20 cellular contexts compared by ENCODE assay signal in the genomic region with DNA sequence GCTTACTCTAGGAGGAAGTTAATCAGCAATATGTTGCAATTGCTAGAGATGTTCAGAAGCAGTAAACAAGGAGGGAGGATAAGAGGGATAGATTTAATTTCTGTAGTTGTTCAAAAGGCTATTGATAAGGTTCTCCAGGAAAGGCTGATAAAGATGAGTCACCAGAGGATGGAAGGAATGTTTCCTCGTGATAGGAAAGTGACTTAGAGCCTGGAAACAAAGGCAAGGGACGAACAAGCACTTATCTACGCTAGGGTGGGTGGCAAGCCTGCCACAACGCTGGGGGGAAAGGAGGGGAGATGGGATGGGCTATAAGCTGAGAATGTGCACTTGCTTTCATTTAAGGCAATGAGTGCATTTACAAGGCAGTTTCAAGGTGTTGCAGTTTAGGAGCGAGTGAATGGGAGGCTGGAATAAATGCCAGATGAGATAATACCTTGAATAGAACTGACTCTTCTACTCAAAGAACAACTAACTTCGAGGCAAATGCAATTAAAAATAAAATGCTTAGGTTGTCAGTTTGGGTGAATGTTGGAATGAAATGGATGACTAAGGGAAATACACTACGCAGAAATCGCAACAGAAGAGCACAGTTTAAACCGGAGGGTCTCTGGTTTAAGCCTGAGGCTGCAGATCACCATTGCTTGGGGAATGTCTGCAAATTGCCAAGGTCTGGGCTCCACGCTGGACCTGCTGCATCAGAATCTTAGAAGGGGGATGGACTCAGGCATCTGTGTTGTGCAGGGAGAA.
"Had no signal": no experiment of that assay in that cellular context is flagged by ENCODE, and none has a peak within 500 bp of the region (broad histone marks: within the 10 kb centered on the region; RNA-seq: fewer than 3 reads in every experiment).

No MANE protein-coding gene starts in this region.

- H3K36me3 ChIP-seq: brain microvascular endothelial cell, esophagus muscularis mucosa, right atrium auricular region, suprapubic skin, vagina had no signal

- DNase-seq: activated CD4-positive, alpha-beta T cell treated with anti-CD3 and anti-CD28 coated beads, Interleukin-2, amount 50 U/mL, for 1 hour; activated effector memory CD4-positive, alpha-beta T cell treated with anti-CD3 and anti-CD28 coated beads, Interleukin-2, amount 50 U/mL, for 16 hours; activated naive CD4-positive, alpha-beta T cell treated with anti-CD3 and anti-CD28 coated beads, Interleukin-2, amount 50 U/mL, for 16 hours; activated T-cell treated with anti-CD3 and anti-CD28 coated beads, Interleukin-2, amount 50 U/mL, for 72 hours; aorta; brain microvascular endothelial cell; central memory CD4-positive, alpha-beta T cell; nephron progenitor cell; stimulated activated CD4-positive, alpha-beta T cell treated with anti-CD3 and anti-CD28 coated beads, Interleukin-2, amount 100 ng/mL, for 48 hours; T-cell; trophoblast cell had no signal

- ATAC-seq: activated CD4-positive, CD25-positive, alpha-beta regulatory T cell treated with anti-CD3 and anti-CD28 coated beads, Interleukin-2, amount 50 U/mL, for 24 hours; activated T-cell treated with anti-CD3 and anti-CD28 coated beads, Interleukin-2, amount 50 U/mL, for 72 hours; left lobe of liver; T-cell had no signal

- H3K9me3 ChIP-seq: suprapubic skin, vagina had no signal

- H3K4me1 Mint-ChIP-seq: nephron progenitor cell, T-cell had no signal

- H3K9me3 Mint-ChIP-seq: stimulated activated naive CD8-positive, alpha-beta T cell treated with anti-CD3 and anti-CD28 coated beads, Interleukin-15, Interleukin-2, amounts not matched to agents 100 ng/mL and 50 ng/mL, for 24 hours had no signal

- H3K4me1 ChIP-seq: esophagus muscularis mucosa, right atrium auricular region, suprapubic skin, vagina had no signal

- H3K27ac Mint-ChIP-seq: activated T-cell treated with anti-CD3 and anti-CD28 coated beads, Interleukin-2, amount 50 U/mL, for 72 hours; nephron progenitor cell; stimulated activated naive CD8-positive, alpha-beta T cell treated with anti-CD3 and anti-CD28 coated beads, Interleukin-15, Interleukin-2, amounts not matched to agents 100 ng/mL and 50 ng/mL, for 24 hours; T-cell had no signal

- H3K27me3 ChIP-seq: brain microvascular endothelial cell, esophagus muscularis mucosa, right atrium auricular region, suprapubic skin, vagina had no signal

- H3K4me3 Mint-ChIP-seq: activated T-cell treated with anti-CD3 and anti-CD28 coated beads, Interleukin-2, amount 50 U/mL, for 72 hours; nephron progenitor cell; stimulated activated naive CD8-positive, alpha-beta T cell treated with anti-CD3 and anti-CD28 coated beads, Interleukin-15, Interleukin-2, amounts not matched to agents 100 ng/mL and 50 ng/mL, for 24 hours; T-cell had no signal

- H3K27ac ChIP-seq: brain microvascular endothelial cell, coronary artery, esophagus muscularis mucosa, right atrium auricular region, suprapubic skin, vagina had no signal

- H3K4me3 ChIP-seq: coronary artery, esophagus muscularis mucosa, lung, right atrium auricular region, suprapubic skin, vagina had no signal

- H3K36me3 Mint-ChIP-seq: T-cell had no signal
